Comparison of ENCODE assay signal across 8 cellular contexts in the genomic region with DNA sequence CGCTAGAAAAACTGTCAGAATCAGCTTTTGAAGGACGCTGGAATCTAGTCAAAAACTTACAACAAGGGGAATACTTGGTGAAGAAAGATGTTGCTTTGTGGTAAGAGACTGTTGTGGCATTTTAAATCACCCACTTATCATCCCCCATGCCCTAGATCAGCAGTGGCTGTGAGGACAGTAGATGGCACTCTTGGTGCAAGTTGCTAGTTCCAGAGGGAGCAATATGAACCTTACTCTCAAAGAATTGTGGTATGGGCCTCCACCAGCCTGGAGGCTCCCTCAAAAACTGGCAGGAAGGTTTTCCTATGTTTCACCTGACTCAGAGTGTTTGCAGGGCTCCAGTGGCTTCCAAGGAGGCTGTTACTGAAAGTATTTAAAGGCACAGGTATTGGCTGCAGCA. TPM values are rescaled to one million over a fixed set of nuclear protein-coding genes. Genes with fewer than 3 reads are reported as not detected.
DNase-seq lines count a peak whose midpoint lies in the region; ATAC-seq and TF ChIP-seq lines count a peak whose summit lies in the region.

No MANE protein-coding gene starts in this region.

- H3K4me1 Mint-ChIP-seq in osteocyte (ENCODE audit: unreplicated experiment): peaks cover 2% of the 10 kb centered on the region

- H3K4me3 ChIP-seq in fibroblast of the aortic adventitia (ENCODE audit: low read depth, low read length): no peak overlapping the region

- H3K27me3 Mint-ChIP-seq in osteocyte (ENCODE audit: unreplicated experiment): peaks cover 4% of the 10 kb centered on the region

- H3K9me3 Mint-ChIP-seq in osteocyte (ENCODE audit: unreplicated experiment): peaks cover 6% of the 10 kb centered on the region

- DNase-seq in SKM-1 treated with dmso at 0.1 percent for 144 hours (lab: John Stamatoyannopoulos, UW; ENCODE audit: unreplicated experiment) (peak; percentile 38), SKM-1 (lab: John Stamatoyannopoulos, UW; ENCODE audit: unreplicated experiment) (no peak), KBM-7 (peak; percentile 55), T1000 (lab: John Stamatoyannopoulos, UW) (peak; percentile 3), fibroblast of the aortic adventitia (ENCODE audit: low read depth) (peak; percentile 70), osteocyte (ENCODE audit: extremely low spot score, unreplicated experiment) (no peak)

- no peak overlapping the region for H3K27ac Mint-ChIP-seq in osteocyte (ENCODE audit: unreplicated experiment)

- TF ChIP-seq CTCF in fibroblast of the aortic adventitia (IDR thresholded peaks at IDR 0.05; ENCODE audit: insufficient read depth, low read length): peak; percentile 75
- peak; percentile 66 for TF ChIP-seq CTCF in osteocyte (IDR thresholded peaks at IDR 0.05)

- in situ Hi-C loops in KBM-7 (cut with MboI; ENCODE audit: low pct_unique_long_range_greater_than_20kb, low sequenced_read_pairs): no loop called here

- H3K4me3 Mint-ChIP-seq in osteocyte (ENCODE audit: unreplicated experiment): no peak overlapping the region

- no peak for ATAC-seq in HG02571 (IDR thresholded peaks at IDR 0.05; ENCODE audit: unreplicated experiment)
- no peak for ATAC-seq in HG03280 (IDR thresholded peaks at IDR 0.05; ENCODE audit: unreplicated experiment)

- H3K36me3 Mint-ChIP-seq in osteocyte (ENCODE audit: unreplicated experiment): no peaks in the 10 kb centered on the region

RNA-seq across cellular contexts. Expression of gene SLC16A2, which starts 37.7 kb away (rescaled TPM):
- 5.9 and 28.5 TPM in 2 replicates for total RNA-seq in fibroblast of the aortic adventitia (ENCODE audit: low replicate concordance)
- total RNA-seq in osteocyte: 21.3 and 22.9 TPM in 2 replicates

Comparison
In these comparisons a context has a peak if more than half of its experiments do, and no peak if none do; other contexts are left out.
1. DNase-seq: peak in SKM-1 treated with dmso at 0.1 percent for 144 hours (single experiment), KBM-7 (single experiment), T1000 (single experiment) and fibroblast of the aortic adventitia (single experiment); none in SKM-1 (single experiment) and osteocyte (single experiment).